Comparison of ENCODE assay signal across 7 cellular contexts in genomic region chr16:1825864-1826690, GRCh38. TPM values are rescaled to one million over a fixed set of nuclear protein-coding genes. Genes with fewer than 3 reads are reported as not detected.
A peak's percentile ranks its signal among the peaks of the same experiment; 100 is the strongest.
DNase-seq lines count a peak whose midpoint lies in the region; ATAC-seq, FAIRE-seq and TF ChIP-seq lines count a peak whose summit lies in the region.

No MANE protein-coding gene starts in this region.

- peaks cover 3% of the 10 kb centered on the region; the same call in 1 of the 3 replicates for H3K9me3 Mint-ChIP-seq in GM23338
- H3K9me3 Mint-ChIP-seq in activated CD4-positive, alpha-beta T cell treated with anti-CD3 and anti-CD28 coated beads for 36 hours (ENCODE audit: low read depth), result no peaks in the 10 kb centered on the region

- H3K27me3 Mint-ChIP-seq in GM23338 (ENCODE audit: insufficient read depth, low read depth, poor library complexity), result peaks cover 19% of the 10 kb centered on the region
- no peaks in the 10 kb centered on the region for H3K27me3 Mint-ChIP-seq in activated CD4-positive, alpha-beta T cell treated with anti-CD3 and anti-CD28 coated beads for 36 hours

- no peak overlapping the region for H4K8ac ChIP-seq in mesendoderm (ENCODE audit: low read depth, low read length)

- no peaks in the 10 kb centered on the region for H3K9me3 ChIP-seq in duodenal mucosa (ENCODE audit: control insufficient read depth in 1 of 2, low read length in 2 of 2)

- TF ChIP-seq CTCF in GM23338 (conservative IDR thresholded peaks at IDR 0.05; ENCODE audit: low read depth in 2 of 2), result no peak

- H3K27me3 ChIP-seq in GM23338 (ENCODE audit: insufficient read depth) (no peaks in the 10 kb centered on the region), duodenal mucosa (ENCODE audit: control insufficient read depth in 1 of 2, insufficient read depth in 2 of 2, low read length in 2 of 2) (no peaks in the 10 kb centered on the region), mesendoderm (ENCODE audit: insufficient read depth, low read length, poor library complexity) (no peaks in the 10 kb centered on the region)

- CTCF ChIA-PET in activated CD4-positive, alpha-beta T cell treated with anti-CD3 and anti-CD28 coated beads for 36 hours (lab: Charles Lee), result interaction anchor here (0.5 kb wide), 1 partner anchor 52 kb away, joined by 4 read pairs; no protein-coding TSS in a partner anchor

- H2AFZ ChIP-seq in GM23338, result peak overlapping the region; percentile 14; the same call in 1 of the 2 replicates

- H3K18ac ChIP-seq in mesendoderm (ENCODE audit: low read length), result no peak overlapping the region

- H3K4ac ChIP-seq in mesendoderm (ENCODE audit: low read depth, low read length), result peak overlapping the region; percentile 49

- intact Hi-C loops in activated CD4-positive, alpha-beta T cell treated with anti-CD3 and anti-CD28 coated beads for 36 hours (cut with DNase I, micrococcal nuclease), result loop anchor here (1.0 to 5.0 kb wide), 15 partner anchors 44 to 927 kb away; partner anchors contain the start of genes NUBP2 (in 2 of the 2), SPSB3 (in 2 of the 2), CLCN7 (in 1 of the 2) and JPT2 (in 1 of the 2)

- H3K36me3 ChIP-seq in GM23338 (ENCODE audit: insufficient read depth) (no peaks in the 10 kb centered on the region), duodenal mucosa (ENCODE audit: control insufficient read depth in 1 of 2, insufficient read depth in 2 of 2, low read length in 2 of 2) (peaks cover 9 to 15% of the 10 kb centered on the region in 2 donors), mesendoderm (ENCODE audit: control insufficient read depth, insufficient read depth, low read length) (no peaks in the 10 kb centered on the region)

- DNase-seq in GM12892 (ENCODE audit: insufficient read length), result no peak
- DNase-seq in GM23338 (ENCODE audit: low spot score), result peak; percentile 76
- DNase-seq in Kasumi-1 (lab: John Stamatoyannopoulos, UW), result peak; percentile 8 to 36
- DNase-seq in activated CD4-positive, alpha-beta T cell treated with anti-CD3 and anti-CD28 coated beads for 36 hours, result peak; percentile 81
- DNase-seq in mesendoderm, result peak; percentile 71
- peak; percentile 26 to 61 for DNase-seq in stimulated activated CD8-positive, alpha-beta memory T cell treated with anti-CD3 and anti-CD28 coated beads, Interleukin-15, amount 100 ng/mL, for 4 hours (ENCODE audit: low read depth in 2 of 2)

- H3K79me2 ChIP-seq in GM23338 (replicated peaks; ENCODE audit: insufficient read depth) (peaks cover 25% of the 10 kb centered on the region), mesendoderm (ENCODE audit: control insufficient read depth, insufficient read depth, low read length) (peaks cover 2% of the 10 kb centered on the region)

- H3K4me3 Mint-ChIP-seq in GM23338, result peak overlapping the region; percentile 73
- peak overlapping the region; percentile 76 for H3K4me3 Mint-ChIP-seq in activated CD4-positive, alpha-beta T cell treated with anti-CD3 and anti-CD28 coated beads for 36 hours

- H2BK120ac ChIP-seq in mesendoderm (ENCODE audit: low read depth, low read length), result no peak overlapping the region

- H3K4me3 ChIP-seq in GM23338 (peak overlapping the region; percentile 65), duodenal mucosa (ENCODE audit: low read depth in 1 of 2, low read length in 2 of 2) (peak overlapping the region; percentile 99 to 100), mesendoderm (ENCODE audit: low read length) (peak overlapping the region; percentile 26)

- H3K56ac ChIP-seq in mesendoderm (ENCODE audit: low read length), result peak overlapping the region; percentile 56

- no peaks in the 10 kb centered on the region; the same call in 1 of the 2 replicates for H4K20me1 ChIP-seq in GM23338 (replicated peaks; ENCODE audit: insufficient read depth)

- no peak overlapping the region for H3K27ac Mint-ChIP-seq in GM23338
- peak overlapping the region; percentile 72 for H3K27ac Mint-ChIP-seq in activated CD4-positive, alpha-beta T cell treated with anti-CD3 and anti-CD28 coated beads for 36 hours

- peaks cover 2% of the 10 kb centered on the region; the same call in 1 of the 3 replicates for H3K36me3 Mint-ChIP-seq in GM23338 (ENCODE audit: low read depth)
- H3K36me3 Mint-ChIP-seq in activated CD4-positive, alpha-beta T cell treated with anti-CD3 and anti-CD28 coated beads for 36 hours (ENCODE audit: low read depth), result peaks cover 5% of the 10 kb centered on the region

- no peak overlapping the region for H3K23ac ChIP-seq in mesendoderm (ENCODE audit: low read length)

- H3K9ac ChIP-seq in duodenal mucosa (ENCODE audit: low read depth in 1 of 2, low read length in 2 of 2) (peak overlapping the region; percentile 68 to 72), mesendoderm (ENCODE audit: low read length) (peak overlapping the region; percentile 66)

- peak; percentile 30 for FAIRE-seq in GM12892 (lab: Jason Lieb, UNC)

- H3K4me1 ChIP-seq in GM23338 (ENCODE audit: insufficient read depth), result peaks cover 17% of the 10 kb centered on the region
- peaks cover 34 to 49% of the 10 kb centered on the region in 2 donors for H3K4me1 ChIP-seq in duodenal mucosa (ENCODE audit: control insufficient read depth in 1 of 2, insufficient read depth in 2 of 2, low read length in 2 of 2)
- no peaks in the 10 kb centered on the region for H3K4me1 ChIP-seq in mesendoderm (ENCODE audit: control insufficient read depth, low read depth, low read length)

- H3K4me2 ChIP-seq in GM23338 (peak overlapping the region; percentile 85), mesendoderm (ENCODE audit: low read length) (peak overlapping the region; percentile 79)

- H2BK15ac ChIP-seq in mesendoderm (replicated peaks; ENCODE audit: low read depth), result no peak overlapping the region

- POLR2A ChIA-PET in activated CD4-positive, alpha-beta T cell treated with anti-CD3 and anti-CD28 coated beads for 36 hours (lab: Charles Lee), result interaction anchor here (0.6 to 0.9 kb wide), 2 partner anchors 43 to 329 kb away, joined by 3 to 4 read pairs; partner anchors contain the start of genes NUBP2 and SPSB3

- H3K4me1 Mint-ChIP-seq in GM23338, result peaks cover 9% of the 10 kb centered on the region
- peaks cover 27% of the 10 kb centered on the region for H3K4me1 Mint-ChIP-seq in activated CD4-positive, alpha-beta T cell treated with anti-CD3 and anti-CD28 coated beads for 36 hours

- no peak overlapping the region for H2BK5ac ChIP-seq in mesendoderm (ENCODE audit: low read length)

- H2AK5ac ChIP-seq in mesendoderm (ENCODE audit: low read length), result no peak overlapping the region

- H4K5ac ChIP-seq in mesendoderm (ENCODE audit: low read length), result no peak overlapping the region

- H3K27ac ChIP-seq in GM23338 (ENCODE audit: low read depth) (no peak overlapping the region), duodenal mucosa (ENCODE audit: low read depth, low read length) (peak overlapping the region; percentile 82), mesendoderm (ENCODE audit: low read depth, low read length) (no peak overlapping the region)

- TF ChIP-seq POLR2A in GM12892 (IDR thresholded peaks at IDR 0.05; ENCODE audit: low read depth, low read length), result no peak

- peaks cover 9% of the 10 kb centered on the region for H3K79me1 ChIP-seq in mesendoderm (ENCODE audit: low read length)

- H3K9me2 ChIP-seq in GM23338 (ENCODE audit: insufficient read depth), result no peaks in the 10 kb centered on the region

- peak; percentile 31 for ATAC-seq in GM23338
- ATAC-seq in activated CD4-positive, alpha-beta T cell treated with anti-CD3 and anti-CD28 coated beads for 36 hours, result peak; percentile 75

- H3F3A ChIP-seq in GM23338 (replicated peaks; ENCODE audit: low read depth), result 0 out of 2 replicates have a peak, but pooled peaks cover 6% of the 10 kb centered on the region

- no CpG with 5 or more reads among the region's 96 CpGs for WGBS in mesendoderm (ENCODE audit: extremely low coverage, insufficient coverage, low lambda C conversion rate)

TF ChIP-seq in GM23338, 12 proteins besides CTCF, POLR2A, EP300 and RAD21:
- no peak for TF ChIP-seq CREB1 (CRISPR knock-in tag; IDR thresholded peaks at IDR 0.05; ENCODE audit: low read depth)
- no peak for TF ChIP-seq EZH2 (IDR thresholded peaks at IDR 0.05; ENCODE audit: low read depth, unreplicated experiment)
- no peak for TF ChIP-seq JUNB (IDR thresholded peaks at IDR 0.05; ENCODE audit: unreplicated experiment)

RNA-seq across cellular contexts. Expression of gene HAGH, which starts 0.5 kb away (rescaled TPM):
- polyA plus RNA-seq in GM12892 (2012; ENCODE audit: missing spikeins), result 13.9 TPM
- 24.7 and 30.6 TPM in 2 replicates for total RNA-seq in GM23338 (2014; rRNA removed; shearing (Covaris generic))
- polyA plus RNA-seq in GM23338 (2016; fragmentation: Nextera tagmentation; extraction: Ambion mirVana), result 28.5 and 28.9 TPM in 2 replicates
- 10 to 100 TPM; 20.9 to 25.0 TPM for total RNA-seq in activated CD4-positive, alpha-beta T cell treated with anti-CD3 and anti-CD28 coated beads for 36 hours
- 13.9 TPM for polyA plus RNA-seq in mesendoderm (2013, experiment 1 of 2)
- polyA plus RNA-seq in mesendoderm (2013, experiment 2 of 2), result 13.2 TPM

RNA-seq across cellular contexts. Expression of gene FAHD1, which starts 0.9 kb away (rescaled TPM):
- polyA plus RNA-seq in GM12892 (2012; ENCODE audit: missing spikeins), result 8.6 TPM
- 17.3 and 21.0 TPM in 2 replicates for total RNA-seq in GM23338 (2014; rRNA removed; shearing (Covaris generic))
- 23.9 and 24.2 TPM in 2 replicates for polyA plus RNA-seq in GM23338 (2016; fragmentation: Nextera tagmentation; extraction: Ambion mirVana)
- 10 to 100 TPM; 11.6 to 11.9 TPM for total RNA-seq in activated CD4-positive, alpha-beta T cell treated with anti-CD3 and anti-CD28 coated beads for 36 hours
- 19.2 TPM for polyA plus RNA-seq in mesendoderm (2013, experiment 1 of 2)
- 20.0 TPM for polyA plus RNA-seq in mesendoderm (2013, experiment 2 of 2)

RNA-seq across cellular contexts. Expression of gene IGFALS, which starts 32.6 kb away (rescaled TPM):
- 0.13 TPM for polyA plus RNA-seq in GM12892 (2012; ENCODE audit: missing spikeins)
- total RNA-seq in GM23338 (2014; rRNA removed; shearing (Covaris generic)), result not detected in 2 replicates
- 0.16 TPM in 1 of 2 replicates, not detected in the other for polyA plus RNA-seq in GM23338 (2016; fragmentation: Nextera tagmentation; extraction: Ambion mirVana)
- total RNA-seq in activated CD4-positive, alpha-beta T cell treated with anti-CD3 and anti-CD28 coated beads for 36 hours, result not detected
- not detected for polyA plus RNA-seq in mesendoderm (2013, experiment 1 of 2)
- not detected for polyA plus RNA-seq in mesendoderm (2013, experiment 2 of 2)

RNA-seq across cellular contexts. Expression of gene NUBP2, which starts 43.3 kb away (rescaled TPM):
- 11.7 TPM for polyA plus RNA-seq in GM12892 (2012; ENCODE audit: missing spikeins)
- total RNA-seq in GM23338 (2014; rRNA removed; shearing (Covaris generic)), result 143 and 175 TPM in 2 replicates
- 79.0 and 79.4 TPM in 2 replicates for polyA plus RNA-seq in GM23338 (2016; fragmentation: Nextera tagmentation; extraction: Ambion mirVana)
- total RNA-seq in activated CD4-positive, alpha-beta T cell treated with anti-CD3 and anti-CD28 coated beads for 36 hours, result 10 to 100 TPM; 34.4 to 42.4 TPM
- 54.8 TPM for polyA plus RNA-seq in mesendoderm (2013, experiment 1 of 2)
- 55.5 TPM for polyA plus RNA-seq in mesendoderm (2013, experiment 2 of 2)

RNA-seq across cellular contexts. Expression of gene SPSB3, which starts 43.7 kb away (rescaled TPM):
- polyA plus RNA-seq in GM12892 (2012; ENCODE audit: missing spikeins), result 5.2 TPM
- total RNA-seq in GM23338 (2014; rRNA removed; shearing (Covaris generic)), result 34.7 and 42.8 TPM in 2 replicates
- 27.1 and 33.9 TPM in 2 replicates for polyA plus RNA-seq in GM23338 (2016; fragmentation: Nextera tagmentation; extraction: Ambion mirVana)
- total RNA-seq in activated CD4-positive, alpha-beta T cell treated with anti-CD3 and anti-CD28 coated beads for 36 hours, result 10 to 100 TPM; 12.5 to 13.6 TPM
- 10.0 TPM for polyA plus RNA-seq in mesendoderm (2013, experiment 1 of 2)
- 9.7 TPM for polyA plus RNA-seq in mesendoderm (2013, experiment 2 of 2)

Comparison
In these comparisons a context has a peak if more than half of its experiments do, and no peak if none do; other contexts are left out.
1. H3K4me3 ChIP-seq: peak in every context shown above with its lines; median percentile 100 in duodenal mucosa; 65 in GM23338; 26 in mesendoderm.